27 cellular contexts compared by ENCODE assay signal in the genomic region with DNA sequence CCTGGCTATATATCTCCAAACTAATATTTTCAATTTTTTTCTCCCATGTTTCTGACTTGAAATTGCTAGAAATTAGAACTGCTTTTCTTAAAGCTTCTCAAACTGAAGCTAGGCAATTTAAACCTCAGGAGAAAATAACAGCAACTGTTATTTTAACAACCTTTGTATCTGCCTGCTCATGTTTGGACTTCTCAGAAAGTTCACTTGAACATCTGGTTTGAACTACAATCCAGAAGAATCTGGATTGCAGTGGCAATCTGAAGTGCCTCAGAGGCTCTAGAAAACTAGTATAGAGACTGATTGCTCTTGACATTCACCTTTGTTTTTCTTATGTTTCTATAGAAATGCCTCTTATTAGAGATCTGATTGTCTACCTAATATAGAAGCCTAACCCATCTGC.
"Had no signal": no experiment of that assay in that cellular context is flagged by ENCODE, and none has a peak within 500 bp of the region (broad histone marks: within the 10 kb centered on the region; RNA-seq: fewer than 3 reads in every experiment).

No MANE protein-coding gene starts in this region.

- H3K4me1 ChIP-seq: heart right ventricle, left ventricle myocardium inferior had no signal

- H3K4me1 Mint-ChIP-seq: nephron progenitor cell had no signal

- H3K9me3 ChIP-seq: ovary, thoracic aorta had no signal

- H3K36me3 ChIP-seq: brain microvascular endothelial cell, heart right ventricle, left ventricle myocardium inferior, ovary, thoracic aorta had no signal

- H3K27ac Mint-ChIP-seq: activated naive CD8-positive, alpha-beta T cell treated with anti-CD3 and anti-CD28 coated beads, Interleukin-2, amount 10 ng/mL, durations not matched to agents 7 days and 5 days; nephron progenitor cell; progenitor cell of endocrine pancreas; stimulated activated naive CD8-positive, alpha-beta T cell treated with anti-CD3 and anti-CD28 coated beads, Interleukin-15, Interleukin-2, amounts not matched to agents 100 ng/mL and 50 ng/mL, for 24 hours had no signal

- DNase-seq: activated CD4-positive, alpha-beta T cell treated with anti-CD3 and anti-CD28 coated beads for 48 hours; activated CD4-positive, alpha-beta T cell treated with anti-CD3 and anti-CD28 coated beads, Interleukin-2, amount 50 U/mL, for 48 hours; activated CD8-positive, alpha-beta memory T cell treated with anti-CD3 and anti-CD28 coated beads for 24 hours; activated effector memory CD4-positive, alpha-beta T cell treated with Interleukin-2 at 50 U/mL for 16 hours; activated naive CD4-positive, alpha-beta T cell treated with Interleukin-2 at 50 U/mL for 16 hours; activated naive CD8-positive, alpha-beta T cell treated with anti-CD3 and anti-CD28 coated beads, Interleukin-2, amount 10 ng/mL, durations not matched to agents 7 days and 5 days; amniotic stem cell; brain microvascular endothelial cell; dorsolateral prefrontal cortex; foreskin melanocyte; heart right ventricle; left ventricle myocardium inferior; mesendoderm; nephron progenitor cell; ovary; stimulated activated CD4-positive, alpha-beta T cell treated with anti-CD3 and anti-CD28 coated beads, Interleukin-12 subunit alpha, Interleukin-12 subunit beta, amount 100 ng/mL, for 4 hours; stimulated activated CD4-positive, alpha-beta T cell treated with anti-CD3 and anti-CD28 coated beads, Interleukin-4, amount 100 ng/mL, for 1 hour; T-helper 9 cell; trophoblast cell had no signal

- H3K4me3 Mint-ChIP-seq: activated naive CD8-positive, alpha-beta T cell treated with anti-CD3 and anti-CD28 coated beads, Interleukin-2, amount 10 ng/mL, durations not matched to agents 7 days and 5 days; nephron progenitor cell; stimulated activated naive CD8-positive, alpha-beta T cell treated with anti-CD3 and anti-CD28 coated beads, Interleukin-15, Interleukin-2, amounts not matched to agents 100 ng/mL and 50 ng/mL, for 24 hours had no signal

- ATAC-seq: activated CD4-positive, CD25-positive, alpha-beta regulatory T cell treated with anti-CD3 and anti-CD28 coated beads, Interleukin-2, amount 50 U/mL, for 24 hours; heart right ventricle; sciatic nerve had no signal

- H3K27me3 ChIP-seq: brain microvascular endothelial cell, dorsolateral prefrontal cortex, heart right ventricle, ovary had no signal

- H3K4me3 ChIP-seq: coronary artery, dorsolateral prefrontal cortex, heart right ventricle, left ventricle myocardium inferior, lung, ovary, skin epidermis, thoracic aorta had no signal

- H3K27me3 Mint-ChIP-seq: activated naive CD8-positive, alpha-beta T cell treated with anti-CD3 and anti-CD28 coated beads, Interleukin-2, amount 10 ng/mL, durations not matched to agents 7 days and 5 days; progenitor cell of endocrine pancreas; stimulated activated naive CD8-positive, alpha-beta T cell treated with anti-CD3 and anti-CD28 coated beads, Interleukin-15, Interleukin-2, amounts not matched to agents 100 ng/mL and 50 ng/mL, for 24 hours had no signal
